In the genomic region with DNA sequence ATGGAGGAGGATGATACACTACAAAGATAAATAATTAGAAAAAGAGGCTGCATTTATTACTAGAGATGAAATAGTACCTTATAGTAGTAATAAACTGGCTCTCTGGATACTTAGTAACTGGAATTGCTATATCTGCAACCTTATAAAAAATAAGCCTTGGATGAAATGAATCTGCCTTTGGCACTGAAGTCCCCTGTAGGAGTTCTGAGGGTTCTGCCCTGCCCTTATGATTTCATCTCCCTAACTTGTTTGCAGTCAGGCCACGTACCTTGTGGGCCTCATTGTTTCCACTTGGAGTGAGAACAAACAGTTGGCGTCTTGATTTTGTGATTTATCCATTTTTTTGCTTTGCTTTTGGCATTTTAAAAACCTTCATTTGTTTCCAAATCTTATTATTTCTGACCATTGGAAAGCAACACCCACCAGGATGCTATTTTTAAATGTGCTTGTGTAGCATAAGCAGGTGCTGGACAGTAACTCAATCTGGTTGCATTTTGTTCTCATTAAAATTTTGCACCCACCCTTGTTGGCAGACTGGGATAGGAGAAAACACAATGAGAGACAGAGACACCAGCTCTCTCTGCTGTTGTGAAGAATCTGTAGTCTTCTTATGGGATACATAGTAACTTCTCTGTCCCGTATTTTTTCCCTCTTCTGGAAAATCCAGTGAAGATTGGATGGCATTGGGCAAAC, we compare ENCODE assay signal across 17 cellular contexts.
"Had no signal": no experiment of that assay in that cellular context is flagged by ENCODE, and none has a peak within 500 bp of the region (broad histone marks: within the 10 kb centered on the region; RNA-seq: fewer than 3 reads in every experiment).

No MANE protein-coding gene starts in this region.

- H3K27ac ChIP-seq: coronary artery, dorsolateral prefrontal cortex, esophagus muscularis mucosa, foreskin keratinocyte, heart right ventricle, left lung, lower lobe of right lung had no signal

- H3K9me3 ChIP-seq: esophagus muscularis mucosa, heart right ventricle, left lung, lower lobe of right lung had no signal

- DNase-seq: dermis blood vessel endothelial cell; dorsolateral prefrontal cortex; effector CD4-positive, alpha-beta T cell; effector memory CD4-positive, alpha-beta T cell; foreskin keratinocyte; glutamatergic neuron; head of caudate nucleus; heart right ventricle; hippocampal formation; left cardiac atrium; left lung; left ventricle myocardium superior; lower lobe of right lung; mesendoderm; midbrain had no signal

- H3K4me1 ChIP-seq: esophagus muscularis mucosa, foreskin keratinocyte, heart right ventricle, left lung, lower lobe of right lung had no signal

- H3K36me3 ChIP-seq: esophagus muscularis mucosa, heart right ventricle, left lung, lower lobe of right lung had no signal

- H3K4me3 ChIP-seq: coronary artery, dorsolateral prefrontal cortex, esophagus muscularis mucosa, heart right ventricle, left lung, lower lobe of right lung had no signal

- ATAC-seq: foreskin keratinocyte, heart right ventricle, left cardiac atrium, left lung, left ventricle myocardium superior, lower lobe of right lung had no signal

- H3K27me3 ChIP-seq: dorsolateral prefrontal cortex, esophagus muscularis mucosa, foreskin keratinocyte, heart right ventricle, left lung had no signal
